In genomic region chr21:44959376-44960091, GRCh38 we compare ENCODE assay signal across 12 cellular contexts. TPM values are rescaled to one million over a fixed set of nuclear protein-coding genes. Genes with fewer than 3 reads are reported as not detected.
DNase-seq lines count a peak whose midpoint lies in the region; ATAC-seq, FAIRE-seq and TF ChIP-seq lines count a peak whose summit lies in the region.
"Had no signal": no experiment of that assay in that cellular context is flagged by ENCODE, and none has a peak within 500 bp of the region (broad histone marks: within the 10 kb centered on the region; RNA-seq: fewer than 3 reads in every experiment).

No MANE protein-coding gene starts in this region.

- H3K9me3 ChIP-seq in GM23248 (ENCODE audit: low read depth) (no peaks in the 10 kb centered on the region), HepG2 (ENCODE audit: low read length) (no peaks in the 10 kb centered on the region)

- H3K4me1 ChIP-seq in GM23248 (ENCODE audit: insufficient read depth) (peaks cover 34% of the 10 kb centered on the region), HepG2 (ENCODE audit: insufficient read depth, low read length) (no peaks in the 10 kb centered on the region)

- no peaks in the 10 kb centered on the region for H3K9me3 Mint-ChIP-seq in Calu3 (ENCODE audit: low read depth, unreplicated experiment)
- H3K9me3 Mint-ChIP-seq: T-helper 2 cell treated with Interferon-gamma antibody and Interleukin-4, amounts not matched to agents 5 μg/mL and 100 μg/mL, for 36 hours had no signal

- TF ChIP-seq RAD21 in HepG2 (CRISPR knock-in tag; IDR thresholded peaks at IDR 0.05), result no peak

- H3K27ac ChIP-seq in GM23248 (peak overlapping the region; percentile 42), cingulate gyrus (ENCODE audit: low read depth, low read length) (peak overlapping the region; percentile 69), HepG2 (ENCODE audit: extremely low read length, insufficient read depth, low read length) (no peak overlapping the region), skin epidermis (peak overlapping the region in 12 of 21 experiments; percentile 19 to 66 (median 39))

- 94% methylated on average over 26 of the region's 26 CpGs for WGBS in GM23248 (ENCODE audit: low coverage in 1 of 2, low lambda C conversion rate in 2 of 2, missing lambda C conversion rate in 2 of 2), 2 experiments
- 100% methylated on average over 6 of the region's 26 CpGs for WGBS in HepG2 (ENCODE audit: low lambda C conversion rate)

- H3K36me3 ChIP-seq in GM23248 (ENCODE audit: low read depth) (peaks cover 3% of the 10 kb centered on the region), HepG2 (replicated peaks in 1 of 2; ENCODE audit: control insufficient read depth in 1 of 2, insufficient read depth in 2 of 2, low read length in 2 of 2) (peaks cover 33 to 77% of the 10 kb centered on the region in 2 experiments)

- H3F3A ChIP-seq in GM23248 (ENCODE audit: insufficient read depth), result peaks cover 30% of the 10 kb centered on the region

- H3K9me2 ChIP-seq in GM23248 (ENCODE audit: insufficient read depth), result no peaks in the 10 kb centered on the region

- TF ChIP-seq EP300 in HepG2 (IDR thresholded peaks at IDR 0.05; ENCODE audit: low read depth in 2 of 2, low read length in 2 of 2) (no peak), HepG2 (CRISPR knock-in tag; IDR thresholded peaks at IDR 0.05; ENCODE audit: borderline replicate concordance) (no peak)

- H4K20me1 ChIP-seq in GM23248 (ENCODE audit: insufficient read depth) (no peaks in the 10 kb centered on the region), HepG2 (ENCODE audit: insufficient read depth, low read length) (peaks cover 5% of the 10 kb centered on the region; the same call in 1 of the 2 replicates)

- no peaks in the 10 kb centered on the region for H3K27me3 Mint-ChIP-seq in Calu3 (ENCODE audit: unreplicated experiment)

- no peak overlapping the region for H2AFZ ChIP-seq in GM23248
- no peak overlapping the region for H2AFZ ChIP-seq in HepG2 (ENCODE audit: low read length)

- ATAC-seq in HepG2 (no peak), HG02840 (IDR thresholded peaks at IDR 0.05; ENCODE audit: low FRiP score, unreplicated experiment) (no peak)

- intact Hi-C loops in HepG2 (cut with micrococcal nuclease; ENCODE audit: unreplicated experiment), result no loop called here
- intact Hi-C loops in Calu3 (cut with micrococcal nuclease; ENCODE audit: unreplicated experiment), result no loop called here

- POLR2A ChIA-PET in HepG2 (lab: Yijun Ruan, JAX), result no interaction called here

- peaks cover 7% of the 10 kb centered on the region for H3K36me3 Mint-ChIP-seq in Calu3 (ENCODE audit: insufficient read depth, unreplicated experiment)

- H3K79me2 ChIP-seq in GM23248 (ENCODE audit: insufficient read depth) (peaks cover 72% of the 10 kb centered on the region), HepG2 (ENCODE audit: insufficient read depth, low read length) (peaks cover 34% of the 10 kb centered on the region)

- in situ Hi-C loops in GM23248 (cut with MboI), result no loop called here
- in situ Hi-C loops in HepG2 (cut with HindIII; ENCODE audit: extremely low pct_ligation_motif_present, low pct_unique_long_range_greater_than_20kb), result no loop called here

- H3K9ac ChIP-seq in GM23248 (peak overlapping the region; percentile 49), HepG2 (ENCODE audit: insufficient read depth, low read depth, low read length) (no peak overlapping the region)

- FAIRE-seq in HepG2 (lab: Jason Lieb, UNC), result no peak

- DNase-seq in GM23248 (no peak), HepG2 (ENCODE audit: low spot score) (no peak), Calu3 (no peak), A172 (ENCODE audit: low spot score) (no peak), DMS53 treated with DMSO at 0.1 percent for 48 hours (lab: John Stamatoyannopoulos, UW; ENCODE audit: unreplicated experiment) (no peak)
- DNase-seq: activated CD4-positive, alpha-beta T cell treated with anti-CD3 and anti-CD28 coated beads, Interleukin-2, amount 50 U/mL, for 48 hours; activated effector memory CD4-positive, alpha-beta T cell treated with anti-CD3 and anti-CD28 coated beads, Interleukin-2, amount 50 U/mL, for 16 hours; NCI-H1105 had no signal

- H3K4me3 ChIP-seq in GM23248, result no peak overlapping the region
- H3K4me3 ChIP-seq in HepG2 (replicated peaks in 1 of 3; ENCODE audit: insufficient read depth in 1 of 3, low read depth in 2 of 3, low read length in 3 of 3), result no peak overlapping the region
- no peak overlapping the region for H3K4me3 ChIP-seq in skin epidermis

- BruUV-seq in HepG2 (replicated peaks; lab: Mats Ljungman, UMichigan), result no TSS peak
- no TSS peak for BruUV-seq in Calu3 (replicated peaks; lab: Mats Ljungman, UMichigan)

- H3K4me2 ChIP-seq in GM23248 (ENCODE audit: unreplicated experiment), result no peak overlapping the region
- H3K4me2 ChIP-seq in HepG2 (ENCODE audit: low read depth, low read length), result no peak overlapping the region

- no peak for TF ChIP-seq POLR2A in HepG2 (IDR thresholded peaks at IDR 0.05; ENCODE audit: insufficient read depth in 1 of 2, low read depth in 2 of 2, low read length in 2 of 2)

- CTCF ChIA-PET in HepG2 (lab: Yijun Ruan, JAX; ENCODE audit: low intra/inter-chr PET ratio, low total read pairs) (no interaction called here), Calu3 (lab: Charles Lee) (no interaction called here)

- H3K4me3 Mint-ChIP-seq in Calu3 (ENCODE audit: low read depth, unreplicated experiment), result no peak overlapping the region
- H3K4me3 Mint-ChIP-seq: T-helper 2 cell treated with Interferon-gamma antibody and Interleukin-4, amounts not matched to agents 5 μg/mL and 100 μg/mL, for 36 hours had no signal

- H3K27me3 ChIP-seq in GM23248 (replicated peaks; ENCODE audit: insufficient read depth) (no peaks in the 10 kb centered on the region), HepG2 (ENCODE audit: control insufficient read depth in 1 of 2, insufficient read depth in 2 of 2, low read length in 2 of 2) (no peaks in the 10 kb centered on the region)

- H3K27ac Mint-ChIP-seq in Calu3 (ENCODE audit: unreplicated experiment), result no peak overlapping the region
- H3K27ac Mint-ChIP-seq: T-helper 2 cell treated with Interferon-gamma antibody and Interleukin-4, amounts not matched to agents 5 μg/mL and 100 μg/mL, for 36 hours had no signal

- no peaks in the 10 kb centered on the region for H3K4me1 Mint-ChIP-seq in Calu3 (ENCODE audit: low read depth, unreplicated experiment)

- TF ChIP-seq CTCF in HepG2 (CRISPR knock-in tag; IDR thresholded peaks at IDR 0.05) (no peak), Calu3 (IDR thresholded peaks at IDR 0.05; ENCODE audit: unreplicated experiment) (no peak)

RNA-seq across cellular contexts. Expression of gene SLX9, which starts 19.7 kb away (rescaled TPM):
- total RNA-seq in GM23248 (2014; rRNA removed; shearing (Covaris generic)), result 25.6 and 34.3 TPM in 2 replicates
- 34.4 and 35.8 TPM in 2 replicates for polyA plus RNA-seq in GM23248 (2016; fragmentation: Nextera tagmentation; extraction: Ambion mirVana)
- 47.1 and 51.5 TPM in 2 replicates for total RNA-seq in HepG2 (2016; rRNA removed; fragmentation: Illumina TruSeq; extraction: Trizol)
- 43.4 and 50.9 TPM in 2 replicates for total RNA-seq in HepG2 (2016; cell fraction: cytosol; rRNA removed; fragmentation: Illumina TruSeq; extraction: Trizol; ENCODE audit: low read depth)
- 51.9 and 55.4 TPM in 2 replicates for total RNA-seq in HepG2 (2016; cell fraction: insoluble cytoplasmic fraction; rRNA removed; fragmentation: Illumina TruSeq; extraction: Trizol)
- 31.2 and 37.8 TPM in 2 replicates for total RNA-seq in HepG2 (2016; cell fraction: membrane; rRNA removed; fragmentation: Illumina TruSeq; extraction: Trizol)
- total RNA-seq in HepG2 (2016; cell fraction: nucleus; rRNA removed; fragmentation: Illumina TruSeq; extraction: Trizol), result 17.3 and 20.5 TPM in 2 replicates
- 21.0 and 22.6 TPM in 2 replicates for polyA plus RNA-seq in HepG2 (2011; rRNA removed)
- polyA plus RNA-seq in HepG2 (2011; cell fraction: cytosol; rRNA removed), result 32.4 and 47.0 TPM in 2 replicates
- polyA plus RNA-seq in HepG2 (2011; cell fraction: nucleus; rRNA removed), result 22.9 and 26.2 TPM in 2 replicates
- polyA plus RNA-seq in HepG2 (2012), result 22.9 TPM in 2 replicates
- 43.3 and 45.1 TPM in 2 replicates for polyA plus RNA-seq in HepG2 (2016; cell fraction: cytosol; fragmentation: Illumina TruSeq; extraction: Trizol; ENCODE audit: low read depth)
- 53.9 and 57.5 TPM in 2 replicates for polyA plus RNA-seq in HepG2 (2016; cell fraction: insoluble cytoplasmic fraction; fragmentation: Illumina TruSeq; extraction: Trizol; ENCODE audit: low read depth)
- polyA plus RNA-seq in HepG2 (2016; cell fraction: membrane; fragmentation: Illumina TruSeq; extraction: Trizol; ENCODE audit: low read depth), result 27.6 and 29.8 TPM in 2 replicates
- polyA plus RNA-seq in HepG2 (2016; cell fraction: nucleus; fragmentation: Illumina TruSeq; extraction: Trizol; ENCODE audit: insufficient read depth, low read depth), result 35.4 and 41.4 TPM in 2 replicates
- polyA minus RNA-seq in HepG2 (2011; rRNA and poly(A)+ RNA removed; ENCODE audit: low replicate concordance), result 14.1 and 17.2 TPM in 2 replicates
- polyA minus RNA-seq in HepG2 (2011; cell fraction: cytosol; rRNA and poly(A)+ RNA removed), result 15.8 and 22.1 TPM in 2 replicates
- polyA minus RNA-seq in HepG2 (2011; cell fraction: nucleus; rRNA and poly(A)+ RNA removed), result 5.8 and 8.6 TPM in 2 replicates
- total RNA-seq in Calu3 (2022), result 24.6 and 28.6 TPM in 2 replicates
- 33.6 and 42.6 TPM in 2 replicates for total RNA-seq in A172 (2014; rRNA removed; shearing (Covaris generic))

RNA-seq across cellular contexts. Expression of gene ITGB2, which starts 38.8 kb away (rescaled TPM):
- total RNA-seq in GM23248 (2014; rRNA removed; shearing (Covaris generic)), result 1.3 and 2.1 TPM in 2 replicates
- polyA plus RNA-seq in GM23248 (2016; fragmentation: Nextera tagmentation; extraction: Ambion mirVana) (2.2 and 2.7 TPM in 2 replicates), HepG2 (2011; rRNA removed) (18.0 and 26.4 TPM in 2 replicates)
- total RNA-seq in HepG2 (2016; rRNA removed; fragmentation: Illumina TruSeq; extraction: Trizol) (1.6 and 4.2 TPM in 2 replicates), Calu3 (2022) (0.42 and 0.47 TPM in 2 replicates)
- total RNA-seq in HepG2 (2016; cell fraction: cytosol; rRNA removed; fragmentation: Illumina TruSeq; extraction: Trizol; ENCODE audit: low read depth), result 0.71 and 0.91 TPM in 2 replicates
- total RNA-seq in HepG2 (2016; cell fraction: insoluble cytoplasmic fraction; rRNA removed; fragmentation: Illumina TruSeq; extraction: Trizol), result 2.3 and 3.5 TPM in 2 replicates
- 1.2 and 1.9 TPM in 2 replicates for total RNA-seq in HepG2 (2016; cell fraction: membrane; rRNA removed; fragmentation: Illumina TruSeq; extraction: Trizol)
- total RNA-seq in HepG2 (2016; cell fraction: nucleus; rRNA removed; fragmentation: Illumina TruSeq; extraction: Trizol), result 6.5 and 6.6 TPM in 2 replicates
- 22.3 and 25.2 TPM in 2 replicates for polyA plus RNA-seq in HepG2 (2011; cell fraction: cytosol; rRNA removed)
- 63.6 and 64.3 TPM in 2 replicates for polyA plus RNA-seq in HepG2 (2011; cell fraction: nucleus; rRNA removed)
- polyA plus RNA-seq in HepG2 (2012), result 28.1 and 37.9 TPM in 2 replicates
- polyA plus RNA-seq in HepG2 (2016; cell fraction: cytosol; fragmentation: Illumina TruSeq; extraction: Trizol; ENCODE audit: low read depth), result 0.53 and 1.0 TPM in 2 replicates
- polyA plus RNA-seq in HepG2 (2016; cell fraction: insoluble cytoplasmic fraction; fragmentation: Illumina TruSeq; extraction: Trizol; ENCODE audit: low read depth), result 2.2 and 2.5 TPM in 2 replicates
- 1.3 and 1.5 TPM in 2 replicates for polyA plus RNA-seq in HepG2 (2016; cell fraction: membrane; fragmentation: Illumina TruSeq; extraction: Trizol; ENCODE audit: low read depth)
- 5.9 and 7.0 TPM in 2 replicates for polyA plus RNA-seq in HepG2 (2016; cell fraction: nucleus; fragmentation: Illumina TruSeq; extraction: Trizol; ENCODE audit: insufficient read depth, low read depth)
- 1.4 and 26.8 TPM in 2 replicates for polyA minus RNA-seq in HepG2 (2011; rRNA and poly(A)+ RNA removed; ENCODE audit: low replicate concordance)
- 11.9 and 12.6 TPM in 2 replicates for polyA minus RNA-seq in HepG2 (2011; cell fraction: cytosol; rRNA and poly(A)+ RNA removed)
- polyA minus RNA-seq in HepG2 (2011; cell fraction: nucleus; rRNA and poly(A)+ RNA removed), result 10.0 and 14.7 TPM in 2 replicates
- 0.19 and 1.2 TPM in 2 replicates for total RNA-seq in A172 (2014; rRNA removed; shearing (Covaris generic))
